ENCODE assay signal across 2 cellular contexts in the genomic region with DNA sequence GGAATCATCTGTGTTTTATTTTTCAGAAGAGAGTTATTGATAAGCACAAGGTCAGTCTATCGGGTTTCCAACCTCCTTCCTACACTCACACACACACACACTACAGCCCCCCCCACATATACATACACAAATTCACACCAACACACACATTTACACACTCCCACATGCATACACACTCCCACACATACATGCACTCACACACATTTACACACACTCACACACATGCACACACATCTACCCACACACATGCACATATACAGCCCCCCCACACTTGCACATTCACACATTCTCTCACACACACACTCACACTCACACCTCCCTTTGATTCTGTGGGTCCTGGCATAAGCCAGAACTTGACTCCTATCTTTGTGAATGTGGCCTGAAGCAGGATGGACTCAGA.
TF ChIP-seq lines count a peak whose summit lies in the region.

No MANE protein-coding gene starts in this region.

TF ChIP-seq in HEK293, 187 proteins besides CTCF, POLR2A, EP300 and RAD21:
- no peak for TF ChIP-seq ZNF639 (tag by site-specific recombination; IDR thresholded peaks at IDR 0.05)
- TF ChIP-seq ZFHX2 (tag by site-specific recombination; conservative IDR thresholded peaks at IDR 0.05), result peak; percentile 77
- TF ChIP-seq ZSCAN4 (tag by site-specific recombination; IDR thresholded peaks at IDR 0.05), result peak; percentile 69
- peak; percentile 88 for TF ChIP-seq EGR2 (tag by site-specific recombination; IDR thresholded peaks at IDR 0.05; ENCODE audit: low read depth)
- TF ChIP-seq ZNF18 (tag by site-specific recombination; IDR thresholded peaks at IDR 0.05), result peak; percentile 83
- no peak for TF ChIP-seq ZNF776 (tag by site-specific recombination; IDR thresholded peaks at IDR 0.05; ENCODE audit: borderline replicate concordance)
- TF ChIP-seq, protein P1, sequence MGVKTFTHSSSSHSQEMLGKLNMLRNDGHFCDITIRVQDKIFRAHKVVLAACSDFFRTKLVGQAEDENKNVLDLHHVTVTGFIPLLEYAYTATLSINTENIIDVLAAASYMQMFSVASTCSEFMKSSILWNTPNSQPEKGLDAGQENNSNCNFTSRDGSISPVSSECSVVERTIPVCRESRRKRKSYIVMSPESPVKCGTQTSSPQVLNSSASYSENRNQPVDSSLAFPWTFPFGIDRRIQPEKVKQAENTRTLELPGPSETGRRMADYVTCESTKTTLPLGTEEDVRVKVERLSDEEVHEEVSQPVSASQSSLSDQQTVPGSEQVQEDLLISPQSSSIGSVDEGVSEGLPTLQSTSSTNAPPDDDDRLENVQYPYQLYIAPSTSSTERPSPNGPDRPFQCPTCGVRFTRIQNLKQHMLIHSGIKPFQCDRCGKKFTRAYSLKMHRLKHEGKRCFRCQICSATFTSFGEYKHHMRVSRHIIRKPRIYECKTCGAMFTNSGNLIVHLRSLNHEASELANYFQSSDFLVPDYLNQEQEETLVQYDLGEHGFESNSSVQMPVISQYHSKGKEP (tag by site-specific recombination; IDR thresholded peaks at IDR 0.05), result no peak
- TF ChIP-seq, protein P2, sequence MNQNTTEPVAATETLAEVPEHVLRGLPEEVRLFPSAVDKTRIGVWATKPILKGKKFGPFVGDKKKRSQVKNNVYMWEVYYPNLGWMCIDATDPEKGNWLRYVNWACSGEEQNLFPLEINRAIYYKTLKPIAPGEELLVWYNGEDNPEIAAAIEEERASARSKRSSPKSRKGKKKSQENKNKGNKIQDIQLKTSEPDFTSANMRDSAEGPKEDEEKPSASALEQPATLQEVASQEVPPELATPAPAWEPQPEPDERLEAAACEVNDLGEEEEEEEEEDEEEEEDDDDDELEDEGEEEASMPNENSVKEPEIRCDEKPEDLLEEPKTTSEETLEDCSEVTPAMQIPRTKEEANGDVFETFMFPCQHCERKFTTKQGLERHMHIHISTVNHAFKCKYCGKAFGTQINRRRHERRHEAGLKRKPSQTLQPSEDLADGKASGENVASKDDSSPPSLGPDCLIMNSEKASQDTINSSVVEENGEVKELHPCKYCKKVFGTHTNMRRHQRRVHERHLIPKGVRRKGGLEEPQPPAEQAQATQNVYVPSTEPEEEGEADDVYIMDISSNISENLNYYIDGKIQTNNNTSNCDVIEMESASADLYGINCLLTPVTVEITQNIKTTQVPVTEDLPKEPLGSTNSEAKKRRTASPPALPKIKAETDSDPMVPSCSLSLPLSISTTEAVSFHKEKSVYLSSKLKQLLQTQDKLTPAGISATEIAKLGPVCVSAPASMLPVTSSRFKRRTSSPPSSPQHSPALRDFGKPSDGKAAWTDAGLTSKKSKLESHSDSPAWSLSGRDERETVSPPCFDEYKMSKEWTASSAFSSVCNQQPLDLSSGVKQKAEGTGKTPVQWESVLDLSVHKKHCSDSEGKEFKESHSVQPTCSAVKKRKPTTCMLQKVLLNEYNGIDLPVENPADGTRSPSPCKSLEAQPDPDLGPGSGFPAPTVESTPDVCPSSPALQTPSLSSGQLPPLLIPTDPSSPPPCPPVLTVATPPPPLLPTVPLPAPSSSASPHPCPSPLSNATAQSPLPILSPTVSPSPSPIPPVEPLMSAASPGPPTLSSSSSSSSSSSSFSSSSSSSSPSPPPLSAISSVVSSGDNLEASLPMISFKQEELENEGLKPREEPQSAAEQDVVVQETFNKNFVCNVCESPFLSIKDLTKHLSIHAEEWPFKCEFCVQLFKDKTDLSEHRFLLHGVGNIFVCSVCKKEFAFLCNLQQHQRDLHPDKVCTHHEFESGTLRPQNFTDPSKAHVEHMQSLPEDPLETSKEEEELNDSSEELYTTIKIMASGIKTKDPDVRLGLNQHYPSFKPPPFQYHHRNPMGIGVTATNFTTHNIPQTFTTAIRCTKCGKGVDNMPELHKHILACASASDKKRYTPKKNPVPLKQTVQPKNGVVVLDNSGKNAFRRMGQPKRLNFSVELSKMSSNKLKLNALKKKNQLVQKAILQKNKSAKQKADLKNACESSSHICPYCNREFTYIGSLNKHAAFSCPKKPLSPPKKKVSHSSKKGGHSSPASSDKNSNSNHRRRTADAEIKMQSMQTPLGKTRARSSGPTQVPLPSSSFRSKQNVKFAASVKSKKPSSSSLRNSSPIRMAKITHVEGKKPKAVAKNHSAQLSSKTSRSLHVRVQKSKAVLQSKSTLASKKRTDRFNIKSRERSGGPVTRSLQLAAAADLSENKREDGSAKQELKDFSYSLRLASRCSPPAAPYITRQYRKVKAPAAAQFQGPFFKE (tag by site-specific recombination; IDR thresholded peaks at IDR 0.05; ENCODE audit: borderline replicate concordance), result no peak
TF ChIP-seq in HEK293: peak in this region for 4.

TF ChIP-seq in GM12878, 131 proteins besides CTCF, POLR2A, EP300 and RAD21:
- no peak for TF ChIP-seq REST (IDR thresholded peaks at IDR 0.05; ENCODE audit: low read depth, low read length)
- TF ChIP-seq, protein P3, sequence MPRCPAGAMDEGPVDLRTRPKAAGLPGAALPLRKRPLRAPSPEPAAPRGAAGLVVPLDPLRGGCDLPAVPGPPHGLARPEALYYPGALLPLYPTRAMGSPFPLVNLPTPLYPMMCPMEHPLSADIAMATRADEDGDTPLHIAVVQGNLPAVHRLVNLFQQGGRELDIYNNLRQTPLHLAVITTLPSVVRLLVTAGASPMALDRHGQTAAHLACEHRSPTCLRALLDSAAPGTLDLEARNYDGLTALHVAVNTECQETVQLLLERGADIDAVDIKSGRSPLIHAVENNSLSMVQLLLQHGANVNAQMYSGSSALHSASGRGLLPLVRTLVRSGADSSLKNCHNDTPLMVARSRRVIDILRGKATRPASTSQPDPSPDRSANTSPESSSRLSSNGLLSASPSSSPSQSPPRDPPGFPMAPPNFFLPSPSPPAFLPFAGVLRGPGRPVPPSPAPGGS (IDR thresholded peaks at IDR 0.05; ENCODE audit: borderline replicate concordance, insufficient read depth, low read depth, low read length, poor library complexity, severe bottlenecking), result peak; percentile 88
